Comparison of ENCODE assay signal across 8 cellular contexts in the genomic region with DNA sequence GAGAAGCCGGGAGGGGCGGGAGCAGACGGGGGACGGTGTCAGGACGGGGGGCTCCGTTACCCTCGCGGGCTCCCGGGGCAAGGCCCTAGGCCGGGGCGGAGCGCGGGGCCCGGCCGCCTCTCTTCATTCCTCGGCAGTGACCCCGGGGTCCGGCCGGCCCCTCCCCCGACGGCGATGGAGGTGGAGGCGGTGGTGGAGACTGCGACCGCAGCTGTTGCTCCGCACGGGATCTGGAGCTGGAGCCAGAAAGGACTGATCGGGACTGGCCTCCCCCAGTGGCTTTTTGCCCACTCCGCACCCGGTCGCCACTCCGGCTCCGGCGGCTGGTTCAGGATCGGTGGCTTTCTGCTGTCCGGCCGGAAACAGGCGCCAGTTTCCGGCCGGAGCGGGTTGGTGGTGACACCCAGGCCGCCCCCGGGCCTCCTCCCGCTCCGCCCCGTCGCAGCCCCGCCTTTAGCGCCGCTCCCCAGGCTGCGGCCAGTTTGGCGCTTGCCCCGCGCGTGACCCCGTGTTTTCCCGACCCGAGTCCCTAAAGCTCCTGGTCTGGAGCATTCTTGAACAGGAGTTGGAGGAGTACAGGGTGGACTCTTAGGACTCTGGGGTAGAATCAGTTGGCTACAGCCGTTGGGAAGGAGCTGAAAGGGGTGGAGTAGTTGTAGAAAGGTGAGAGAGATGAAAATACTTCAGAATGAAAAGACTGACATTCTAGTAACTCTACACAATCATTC. TPM values are rescaled to one million over a fixed set of nuclear protein-coding genes. Genes with fewer than 3 reads are reported as not detected.
A peak's percentile ranks its signal among the peaks of the same experiment; 100 is the strongest.
DNase-seq lines count a peak whose midpoint lies in the region; ATAC-seq and TF ChIP-seq lines count a peak whose summit lies in the region.

TSS of gene OTUD7B (minus strand) at position 339 of the 728 bp plus-strand sequence. CDS start 33,216 bp downstream, outside the sequence.

- H3K9me3 Mint-ChIP-seq in HFFc6 = no peaks in the 10 kb centered on the region
- H3K9me3 Mint-ChIP-seq in type B pancreatic cell = no peaks in the 10 kb centered on the region

- H3K27ac Mint-ChIP-seq in HFFc6 = peak within 1 kb of the TSS; percentile 99
- H3K27ac Mint-ChIP-seq in type B pancreatic cell = peak within 1 kb of the TSS; percentile 99

- H3K27me3 Mint-ChIP-seq in HFFc6 (ENCODE audit: insufficient read depth) (no peaks in the 10 kb centered on the region), type B pancreatic cell (no peaks in the 10 kb centered on the region)

- peak within 1 kb of the TSS; percentile 100 for H3K4me3 Mint-ChIP-seq in HFFc6
- H3K4me3 Mint-ChIP-seq in type B pancreatic cell = peak within 1 kb of the TSS; percentile 96

- DNase-seq in GM10248 (ENCODE audit: extremely low spot score) (peak; percentile 89), HFFc6 (peak; percentile 87), NCI-H1092 (lab: John Stamatoyannopoulos, UW) (peak; percentile 75), T-helper 1 cell (peak; percentile 30 to 82 (median 32)), amniotic epithelial cell (ENCODE audit: low read depth) (peak; percentile 82), left cardiac atrium (peak; percentile 90), posterior vena cava (ENCODE audit: low spot score) (peak; percentile 95), type B pancreatic cell (ENCODE audit: extremely low spot score, unreplicated experiment) (peak; percentile 91)

- POLR2A ChIA-PET in GM10248 (lab: Yijun Ruan, JAX) = interaction anchor here (1.4 to 3.4 kb wide), 2 partner anchors 15 to 123 kb away, joined by 3 to 17 read pairs; a partner anchor contains a TSS

- TF ChIP-seq CTCF in GM10248 (IDR thresholded peaks at IDR 0.05; ENCODE audit: control extremely low read depth, extremely low read depth, low read depth, missing control alignments) = no peak
- TF ChIP-seq CTCF in HFFc6 (IDR thresholded peaks at IDR 0.05) = peak; percentile 41; the same call in 1 of the 2 replicates
- peak; percentile 24 for TF ChIP-seq CTCF in type B pancreatic cell (conservative IDR thresholded peaks at IDR 0.05)

- CTCF ChIA-PET in GM10248 (lab: Yijun Ruan, JAX) = interaction anchor here (1.1 to 7.0 kb wide), 9 partner anchors 8 to 155 kb away, joined by 3 to 42 read pairs (median 5); no protein-coding TSS in a partner anchor

- intact Hi-C loops in left cardiac atrium (cut with DNase I) (loop anchor here in 1 of 2 donors (10.0 kb wide), 1 partner anchor 54 kb away; the partner anchor contains the start of gene VPS45), posterior vena cava (cut with DNase I) (no loop called here)

- H3K36me3 Mint-ChIP-seq in HFFc6 (ENCODE audit: low read depth) (peaks cover 11% of the 10 kb centered on the region), type B pancreatic cell (peaks cover 8% of the 10 kb centered on the region)

- peak; percentile 95 to 96 for ATAC-seq in left cardiac atrium

- H3K4me1 Mint-ChIP-seq in HFFc6 (ENCODE audit: low read depth) (peaks cover 37% of the 10 kb centered on the region), type B pancreatic cell (ENCODE audit: unreplicated experiment) (peaks cover 32% of the 10 kb centered on the region)

RNA-seq across cellular contexts. Expression of gene OTUD7B, which starts in this region (rescaled TPM):
- 10 to 100 TPM; 26.2 to 29.6 (median 28.7) TPM for total RNA-seq in HFFc6 (2021; fragmentation: NEBNext Ultra II Directional; extraction: Animal tissue kit (Norgen Biotek cat#: 25700))
- total RNA-seq in left cardiac atrium (10 to 100 TPM; 20.3 to 21.4 TPM), posterior vena cava (10 to 100 TPM; 20.9 to 38.3 TPM), type B pancreatic cell (ENCODE audit: low replicate concordance) (31.6 and 35.9 TPM in 2 replicates)

Comparison
In these comparisons a context has a peak if more than half of its experiments do, and no peak if none do; other contexts are left out.
1. Peak in every context shown above with its lines: DNase-seq and ATAC-seq.
2. DNase-seq: peak in every context shown above with its lines; median percentile 95 in posterior vena cava; 91 in type B pancreatic cell; 90 in left cardiac atrium; 89 in GM10248; 87 in HFFc6; 82 in amniotic epithelial cell; 75 in NCI-H1092; 32 in T-helper 1 cell.